In genomic region chr12:54325442-54326109, GRCh38 we compare ENCODE assay signal across 8 cellular contexts. TPM values are rescaled to one million over a fixed set of nuclear protein-coding genes. Genes with fewer than 3 reads are reported as not detected.
DNase-seq lines count a peak whose midpoint lies in the region; ATAC-seq, FAIRE-seq and TF ChIP-seq lines count a peak whose summit lies in the region.
"Not testable (repeated sequence)": the region's sequence is repeated elsewhere in the genome, so short reads cannot be mapped to it uniquely, and the experiment has no call there.

No MANE protein-coding gene starts in this region.

- H3K9ac ChIP-seq in IMR-90 (ENCODE audit: low read depth, low read length) = peak overlapping the region; percentile 98
- peak overlapping the region; percentile 91 for H3K9ac ChIP-seq in endothelial cell of umbilical vein (replicated peaks; ENCODE audit: extremely low read depth, insufficient read depth, low read length)

- H3K4me1 Mint-ChIP-seq in CD4-positive, alpha-beta T cell (ENCODE audit: low read depth) = peaks cover 43% of the 10 kb centered on the region
- H3K4me1 Mint-ChIP-seq in T-helper 1 cell treated with Interleukin-12 subunit alpha and Interleukin-12 subunit beta and Interleukin-4 antibody, amounts not matched to agents 30 μg/mL and 1 μg/mL, for 36 hours (ENCODE audit: low read depth) = peaks cover 29% of the 10 kb centered on the region

- H3K4me3 Mint-ChIP-seq in CD4-positive, alpha-beta T cell = peak overlapping the region; percentile 92
- peak overlapping the region; percentile 91 for H3K4me3 Mint-ChIP-seq in T-helper 1 cell treated with Interleukin-12 subunit alpha and Interleukin-12 subunit beta and Interleukin-4 antibody, amounts not matched to agents 30 μg/mL and 1 μg/mL, for 36 hours

- peaks cover 10 to 38% of the 10 kb centered on the region in 2 experiments; a peak in 3 of 4 replicates for H3K79me1 ChIP-seq in IMR-90 (ENCODE audit: low read depth in 1 of 2, low read length in 2 of 2)

- peak overlapping the region; percentile 97 for H2AK9ac ChIP-seq in IMR-90 (replicated peaks; ENCODE audit: low read depth, low read length, poor library complexity)

- H3K9me1 ChIP-seq in IMR-90 (ENCODE audit: insufficient read depth, low read length); endothelial cell of umbilical vein (replicated peaks; ENCODE audit: control insufficient read depth, extremely low read depth, insufficient read depth, low read length): not testable (repeated sequence)

- CTCF ChIA-PET in CD4-positive, alpha-beta T cell (lab: Charles Lee) = interaction anchor here (0.6 to 2.2 kb wide), 17 partner anchors 8 to 172 kb away, joined by 3 to 16 read pairs (median 6); partner anchors contain the start of genes CBX5, GTSF1 and NCKAP1L
- CTCF ChIA-PET in IMR-90 (lab: Yijun Ruan, JAX) = interaction anchor here (0.7 to 2.5 kb wide), 13 partner anchors 9 to 105 kb away, joined by 3 to 16 read pairs (median 3); no protein-coding TSS in a partner anchor
- CTCF ChIA-PET in endothelial cell of umbilical vein (lab: Charles Lee) = interaction anchor here (0.6 to 2.3 kb wide), 39 partner anchors 9 to 1390 kb away, joined by 3 to 41 read pairs (median 7); partner anchors contain the start of genes BLOC1S1, CBX5, HNRNPA1 and NFE2

- not testable (repeated sequence) for H3K27me3 ChIP-seq in CD4-positive, alpha-beta T cell (ENCODE audit: control insufficient read depth, insufficient read depth, low read length); IMR-90 (ENCODE audit: control insufficient read depth, insufficient read depth, low read length); endothelial cell of umbilical vein (ENCODE audit: control insufficient read depth in 2 of 2, insufficient read depth in 2 of 2, low read length in 2 of 2); kidney epithelial cell (ENCODE audit: control insufficient read depth, insufficient read depth, low read length); neutrophil; testis

- in situ Hi-C loops in IMR-90 (cut with MboI; ENCODE audit: low sequenced_read_pairs) = not testable (repeated sequence)

- peak overlapping the region; percentile 93 for H2AK5ac ChIP-seq in IMR-90 (ENCODE audit: low read depth, low read length)

- not testable (repeated sequence) for TF ChIP-seq CTCF in CD4-positive, alpha-beta T cell (IDR thresholded peaks at IDR 0.05); IMR-90 (conservative IDR thresholded peaks at IDR 0.05; ENCODE audit: low read depth, low read length); endothelial cell of umbilical vein (IDR thresholded peaks at IDR 0.05; ENCODE audit: extremely low read depth in 1 of 2, insufficient read depth in 1 of 2, low read depth in 1 of 2, low read length in 2 of 2); kidney epithelial cell (IDR thresholded peaks at IDR 0.05; ENCODE audit: insufficient read depth, low read length, poor library complexity, severe bottlenecking); neutrophil (IDR thresholded peaks at IDR 0.05); testis (IDR thresholded peaks at IDR 0.05)

- peak overlapping the region; percentile 74 for H3K18ac ChIP-seq in IMR-90 (ENCODE audit: low read depth, low read length)

- peak overlapping the region; percentile 98 for H3K14ac ChIP-seq in IMR-90 (replicated peaks; ENCODE audit: low read depth, low read length)

- BruUV-seq in IMR-90 (replicated peaks; lab: Mats Ljungman, UMichigan) (TSS peak; percentile 89), endothelial cell of umbilical vein (replicated peaks; lab: Mats Ljungman, UMichigan) (TSS peak; percentile 66)

- H4K91ac ChIP-seq in IMR-90 (ENCODE audit: insufficient read depth, low read depth, low read length) = peak overlapping the region; percentile 86

- peak overlapping the region; percentile 78 for H3K4me3 ChIP-seq in IMR-90 (ENCODE audit: insufficient read depth, low read depth, low read length)
- peak overlapping the region; percentile 38 to 85 (median 67) for H3K4me3 ChIP-seq in endothelial cell of umbilical vein (replicated peaks in 1 of 3; ENCODE audit: insufficient read depth in 1 of 3, low read depth in 1 of 3, low read length in 3 of 3)
- H3K4me3 ChIP-seq in kidney epithelial cell (ENCODE audit: low read depth, low read length) = peak overlapping the region; percentile 52
- H3K4me3 ChIP-seq in neutrophil (ENCODE audit: low read depth in 1 of 2, low read length in 1 of 2) = peak overlapping the region; percentile 66 to 76
- H3K4me3 ChIP-seq in testis = peak overlapping the region; percentile 68 to 73

- H3K23ac ChIP-seq in IMR-90 (ENCODE audit: low read depth, low read length) = peak overlapping the region; percentile 96

- H4K20me1 ChIP-seq in IMR-90 (ENCODE audit: insufficient read depth, low read length); endothelial cell of umbilical vein (replicated peaks; ENCODE audit: control insufficient read depth, extremely low read depth, insufficient read depth, low read length): not testable (repeated sequence)

- intact Hi-C loops in CD4-positive, alpha-beta T cell (cut with DNase I, micrococcal nuclease) = loop anchor here (1.0 to 2.0 kb wide), 3 partner anchors 34 to 45 kb away; partner anchors contain the start of genes CBX5 (in 2 of the 2) and HNRNPA1 (in 2 of the 2)
- intact Hi-C loops in IMR-90 (cut with micrococcal nuclease) = loop anchor here (1.0 kb wide), 1 partner anchor 45 kb away; the partner anchor contains the start of genes CBX5 and HNRNPA1
- intact Hi-C loops in endothelial cell of umbilical vein (cut with micrococcal nuclease) = loop anchor here (1.0 to 2.0 kb wide), 4 partner anchors 34 to 67 kb away; partner anchors contain the start of genes CBX5 and HNRNPA1
- intact Hi-C loops in testis (cut with DNase I; ENCODE audit: low total_unique reads) = not testable (repeated sequence)

- peak overlapping the region; percentile 67 for H3K27ac ChIP-seq in CD4-positive, alpha-beta T cell (ENCODE audit: low read depth, low read length)
- H3K27ac ChIP-seq in IMR-90 (ENCODE audit: insufficient read depth, low read length) (peak overlapping the region; percentile 95), adipose tissue (ENCODE audit: low read depth, low read length) (peak overlapping the region; percentile 46), endothelial cell of umbilical vein (ENCODE audit: insufficient read depth, low read depth, low read length) (peak overlapping the region; percentile 73), neutrophil (peak overlapping the region; percentile 86), testis (peak overlapping the region; percentile 84 to 91)

- not testable (repeated sequence) for DNase-seq in CD4-positive, alpha-beta T cell; IMR-90; endothelial cell of umbilical vein (ENCODE audit: low read depth, low spot score); kidney epithelial cell (ENCODE audit: low read depth); testis

- peak overlapping the region; percentile 96 for H3K4ac ChIP-seq in IMR-90 (ENCODE audit: low read depth, low read length)

- not testable (repeated sequence) for H3K27me3 Mint-ChIP-seq in CD4-positive, alpha-beta T cell; T-helper 1 cell treated with Interleukin-12 subunit alpha and Interleukin-12 subunit beta and Interleukin-4 antibody, amounts not matched to agents 30 μg/mL and 1 μg/mL, for 36 hours (ENCODE audit: low read depth)

- H2BK5ac ChIP-seq in IMR-90 (ENCODE audit: low read depth, low read length, poor library complexity, severe bottlenecking) = peak overlapping the region; percentile 92

- peaks cover 34% of the 10 kb centered on the region for H3K79me2 ChIP-seq in endothelial cell of umbilical vein (ENCODE audit: control insufficient read depth, insufficient read depth, low read length)

- H4K8ac ChIP-seq in IMR-90 (ENCODE audit: low read depth in 2 of 2, low read length in 2 of 2) = peak overlapping the region; percentile 84 to 99

- H3K9me3 Mint-ChIP-seq in CD4-positive, alpha-beta T cell; T-helper 1 cell treated with Interleukin-12 subunit alpha and Interleukin-12 subunit beta and Interleukin-4 antibody, amounts not matched to agents 30 μg/mL and 1 μg/mL, for 36 hours: not testable (repeated sequence)

- not testable (repeated sequence) for H3K36me3 ChIP-seq in IMR-90 (ENCODE audit: control insufficient read depth, insufficient read depth, low read length); endothelial cell of umbilical vein (ENCODE audit: control insufficient read depth in 2 of 2, extremely low read depth in 1 of 2, insufficient read depth in 2 of 2, low read length in 2 of 2); kidney epithelial cell (ENCODE audit: control insufficient read depth, insufficient read depth, low read length); neutrophil; testis (ENCODE audit: low read depth, missing control alignments)

- not testable (repeated sequence) for TF ChIP-seq POLR2A in IMR-90 (IDR thresholded peaks at IDR 0.05; ENCODE audit: low read depth, low read length); endothelial cell of umbilical vein (IDR thresholded peaks at IDR 0.05; ENCODE audit: low read depth, low read length); testis (IDR thresholded peaks at IDR 0.05)

- not testable (repeated sequence) for H3K9me3 ChIP-seq in CD4-positive, alpha-beta T cell (ENCODE audit: control insufficient read depth, low read length); IMR-90 (ENCODE audit: control insufficient read depth, insufficient read depth, low read length); endothelial cell of umbilical vein (replicated peaks; ENCODE audit: control insufficient read depth, insufficient read depth, low read length); neutrophil; testis

- H3K4me2 ChIP-seq in IMR-90 (ENCODE audit: low read depth, low read length) (peak overlapping the region; percentile 77), endothelial cell of umbilical vein (ENCODE audit: insufficient read depth, low read length) (peak overlapping the region; percentile 95)

- dilution Hi-C loops in IMR-90 (cut with HindIII; ENCODE audit: low sequenced_read_pairs, unreplicated experiment); endothelial cell of umbilical vein (cut with MboI; ENCODE audit: extremely low pct_ligation_motif_present, low sequenced_read_pairs): not testable (repeated sequence)

- peak overlapping the region; percentile 53; the same call in 1 of the 2 replicates for H2BK120ac ChIP-seq in IMR-90 (ENCODE audit: low read depth, low read length)

- H3K27ac Mint-ChIP-seq in CD4-positive, alpha-beta T cell = peak overlapping the region; percentile 93
- peak overlapping the region; percentile 89 for H3K27ac Mint-ChIP-seq in T-helper 1 cell treated with Interleukin-12 subunit alpha and Interleukin-12 subunit beta and Interleukin-4 antibody, amounts not matched to agents 30 μg/mL and 1 μg/mL, for 36 hours

- peak; percentile 24 for FAIRE-seq in endothelial cell of umbilical vein (lab: Jason Lieb, UNC)

- no CpG with 5 or more reads among the region's 22 CpGs for WGBS in IMR-90 (ENCODE audit: extremely low coverage in 2 of 2, insufficient read length in 1 of 2), 2 experiments
- 22 to 52% (median 50%) methylated on average over 22 of the region's 22 CpGs for WGBS in adipose tissue, 3 donors
- WGBS in testis, 2 donors = 29 to 36% methylated on average over 22 of the region's 22 CpGs

- peak overlapping the region; percentile 95 for H3K56ac ChIP-seq in IMR-90 (ENCODE audit: extremely low read depth, insufficient read depth, low read length)

- H2AFZ ChIP-seq in IMR-90 (replicated peaks; ENCODE audit: low read length, poor library complexity) (peak overlapping the region; percentile 90), endothelial cell of umbilical vein (ENCODE audit: low read depth, low read length) (peak overlapping the region; percentile 2)

- peak overlapping the region; percentile 31; the same call in 1 of the 3 replicates for H2BK15ac ChIP-seq in IMR-90 (ENCODE audit: low read depth, low read length)

- peak overlapping the region; percentile 95 for H4K5ac ChIP-seq in IMR-90 (ENCODE audit: low read depth, low read length)

- not testable (repeated sequence) for H2BK20ac ChIP-seq in IMR-90 (ENCODE audit: low read depth, low read length)

- H3K4me1 ChIP-seq in IMR-90 (ENCODE audit: control insufficient read depth, insufficient read depth, low read length) = not testable (repeated sequence)
- peaks cover 28% of the 10 kb centered on the region for H3K4me1 ChIP-seq in endothelial cell of umbilical vein (ENCODE audit: control insufficient read depth, extremely low read depth, insufficient read depth, low read length)
- peaks cover 72 to 73% of the 10 kb centered on the region in 2 experiments for H3K4me1 ChIP-seq in neutrophil (ENCODE audit: control insufficient read depth in 1 of 2, insufficient read depth in 1 of 2, low read depth in 1 of 2, low read length in 1 of 2)
- peaks cover 17% of the 10 kb centered on the region for H3K4me1 ChIP-seq in testis

- TF ChIP-seq RAD21 in IMR-90 (IDR thresholded peaks at IDR 0.05; ENCODE audit: low read length) = not testable (repeated sequence)

- H3K36me3 Mint-ChIP-seq in CD4-positive, alpha-beta T cell (ENCODE audit: low read depth) = peaks cover 20% of the 10 kb centered on the region
- H3K36me3 Mint-ChIP-seq in T-helper 1 cell treated with Interleukin-12 subunit alpha and Interleukin-12 subunit beta and Interleukin-4 antibody, amounts not matched to agents 30 μg/mL and 1 μg/mL, for 36 hours (ENCODE audit: low read depth) = not testable (repeated sequence)

- POLR2A ChIA-PET in CD4-positive, alpha-beta T cell (lab: Charles Lee) = interaction anchor here (0.5 to 2.5 kb wide), 29 partner anchors 8 to 1422 kb away, joined by 3 to 76 read pairs (median 5); partner anchors contain the start of genes CBX5, EIF4B, HNRNPA1 and NCKAP1L
- POLR2A ChIA-PET in IMR-90 (lab: Charles Lee; ENCODE audit: unreplicated experiment) = interaction anchor here (0.5 to 1.4 kb wide), 6 partner anchors 12 to 441 kb away, joined by 3 to 7 read pairs (median 4); no protein-coding TSS in a partner anchor
- POLR2A ChIA-PET in endothelial cell of umbilical vein (lab: Charles Lee) = interaction anchor here (0.6 to 1.4 kb wide), 6 partner anchors 9 to 60 kb away, joined by 5 to 15 read pairs (median 5); partner anchors contain the start of genes CBX5 and HNRNPA1

- ATAC-seq in CD4-positive, alpha-beta T cell (ENCODE audit: poor library complexity); IMR-90 (ENCODE audit: low read depth): not testable (repeated sequence)

RNA-seq across cellular contexts. Expression of gene COPZ1, which starts 0.6 kb away (rescaled TPM):
- 10 to 100 TPM; 31.2 to 33.9 TPM for total RNA-seq in CD4-positive, alpha-beta T cell
- total RNA-seq in IMR-90 (2012; rRNA removed) (262 and 382 TPM in 2 replicates), endothelial cell of umbilical vein (137 and 143 TPM in 2 replicates), kidney epithelial cell (122 and 157 TPM in 2 replicates), testis (10 to 100 TPM; 45.9 to 63.9 TPM)
- polyA plus RNA-seq in IMR-90 (2012; rRNA removed) (157 and 187 TPM in 2 replicates), adipose tissue (100 to 1,000 TPM in 2 of 3 donors, 10 to 100 TPM in 1; 77.5 to 102 (median 100) TPM), endothelial cell of umbilical vein (169 and 174 TPM in 2 replicates), testis (ENCODE audit: insufficient read depth, low read depth, low replicate concordance) (123 TPM)
- polyA plus RNA-seq in IMR-90 (2012; cell fraction: cytosol; rRNA removed) = 73.8 and 80.0 TPM in 2 replicates
- 22.8 and 109 TPM in 2 replicates for polyA plus RNA-seq in IMR-90 (2012; cell fraction: nucleus; rRNA removed; ENCODE audit: low replicate concordance)
- 179 and 185 TPM in 2 replicates for polyA plus RNA-seq in endothelial cell of umbilical vein (2011; cell fraction: cytosol; rRNA removed)
- 89.4 and 104 TPM in 2 replicates for polyA plus RNA-seq in endothelial cell of umbilical vein (2011; cell fraction: nucleus; rRNA removed)
- 280 and 300 TPM in 2 replicates for polyA plus RNA-seq in endothelial cell of umbilical vein (2012)
- 153 and 165 TPM in 2 replicates for polyA minus RNA-seq in endothelial cell of umbilical vein
- 137 TPM for polyA minus RNA-seq in endothelial cell of umbilical vein (2011; cell fraction: cytosol; rRNA and poly(A)+ RNA removed)
- 37.6 and 48.5 TPM in 2 replicates for polyA minus RNA-seq in endothelial cell of umbilical vein (2011; cell fraction: nucleus; rRNA and poly(A)+ RNA removed)

RNA-seq across cellular contexts. Expression of gene NFE2, which starts 24.8 kb away (rescaled TPM):
- total RNA-seq in CD4-positive, alpha-beta T cell = under 1 TPM in 1 of 2 experiments, not detected in 1; 0.20 TPM
- total RNA-seq in IMR-90 (2012; rRNA removed) (0.18 and 0.28 TPM in 2 replicates), endothelial cell of umbilical vein (not detected in 2 replicates), kidney epithelial cell (0.07 and 0.17 TPM in 2 replicates), testis (1 to 10 TPM in 1 of 2 donors, under 1 TPM in 1; 0.94 to 1.9 TPM)
- polyA plus RNA-seq in IMR-90 (2012; rRNA removed) (0.17 and 0.32 TPM in 2 replicates), adipose tissue (10 to 100 TPM in 1 of 3 donors, 1 to 10 TPM in 1, under 1 TPM in 1; 0.28 to 10.6 (median 5.3) TPM), endothelial cell of umbilical vein (not detected in 2 replicates), testis (ENCODE audit: insufficient read depth, low read depth, low replicate concordance) (2.6 TPM)
- 0.39 and 0.62 TPM in 2 replicates for polyA plus RNA-seq in IMR-90 (2012; cell fraction: cytosol; rRNA removed)
- 0.17 and 0.46 TPM in 2 replicates for polyA plus RNA-seq in IMR-90 (2012; cell fraction: nucleus; rRNA removed; ENCODE audit: low replicate concordance)
- polyA plus RNA-seq in endothelial cell of umbilical vein (2011; cell fraction: cytosol; rRNA removed) = not detected in 2 replicates
- not detected in 2 replicates for polyA plus RNA-seq in endothelial cell of umbilical vein (2011; cell fraction: nucleus; rRNA removed)
- polyA plus RNA-seq in endothelial cell of umbilical vein (2012) = not detected in 2 replicates
- polyA minus RNA-seq in endothelial cell of umbilical vein = 1.7 and 3.9 TPM in 2 replicates
- polyA minus RNA-seq in endothelial cell of umbilical vein (2011; cell fraction: cytosol; rRNA and poly(A)+ RNA removed) = 1.6 TPM
- not detected in 2 replicates for polyA minus RNA-seq in endothelial cell of umbilical vein (2011; cell fraction: nucleus; rRNA and poly(A)+ RNA removed)

RNA-seq across cellular contexts. Expression of gene GPR84, which starts 38.7 kb away (rescaled TPM):
- total RNA-seq in CD4-positive, alpha-beta T cell = under 1 TPM; 0.27 to 0.53 TPM
- total RNA-seq in IMR-90 (2012; rRNA removed) = not detected in 2 replicates
- not detected in 2 replicates for polyA plus RNA-seq in IMR-90 (2012; rRNA removed)
- polyA plus RNA-seq in IMR-90 (2012; cell fraction: cytosol; rRNA removed) = 0.02 TPM in 1 of 2 replicates, not detected in the other
- polyA plus RNA-seq in IMR-90 (2012; cell fraction: nucleus; rRNA removed; ENCODE audit: low replicate concordance) = 0.19 and 0.36 TPM in 2 replicates
- 1 to 10 TPM in 2 of 3 donors, under 1 TPM in 1; 0.24 to 3.5 (median 1.0) TPM for polyA plus RNA-seq in adipose tissue
- total RNA-seq in endothelial cell of umbilical vein = not detected in 2 replicates
- polyA plus RNA-seq in endothelial cell of umbilical vein = 0.08 TPM in 1 of 2 replicates, not detected in the other
- polyA plus RNA-seq in endothelial cell of umbilical vein (2011; cell fraction: cytosol; rRNA removed) = 0.03 TPM in 1 of 2 replicates, not detected in the other
- 0.48 and 0.63 TPM in 2 replicates for polyA plus RNA-seq in endothelial cell of umbilical vein (2011; cell fraction: nucleus; rRNA removed)
- not detected in 2 replicates for polyA plus RNA-seq in endothelial cell of umbilical vein (2012)
- polyA minus RNA-seq in endothelial cell of umbilical vein = not detected in 2 replicates
- polyA minus RNA-seq in endothelial cell of umbilical vein (2011; cell fraction: cytosol; rRNA and poly(A)+ RNA removed) = not detected
- 0.38 and 0.48 TPM in 2 replicates for polyA minus RNA-seq in endothelial cell of umbilical vein (2011; cell fraction: nucleus; rRNA and poly(A)+ RNA removed)
- not detected in 2 replicates for total RNA-seq in kidney epithelial cell
- total RNA-seq in testis = under 1 TPM in 1 of 2 donors, not detected in 1; 0.43 TPM
- 0.58 TPM for polyA plus RNA-seq in testis (ENCODE audit: insufficient read depth, low read depth, low replicate concordance)

RNA-seq across cellular contexts. Expression of gene HNRNPA1, which starts 45.0 kb away (rescaled TPM):
- 1,000 to 10,000 TPM; 1,969 to 1,994 TPM for total RNA-seq in CD4-positive, alpha-beta T cell
- 1,291 and 1,409 TPM in 2 replicates for total RNA-seq in IMR-90 (2012; rRNA removed)
- polyA plus RNA-seq in IMR-90 (2012; rRNA removed) = 631 and 747 TPM in 2 replicates
- 536 and 830 TPM in 2 replicates for polyA plus RNA-seq in IMR-90 (2012; cell fraction: cytosol; rRNA removed)
- 116 and 626 TPM in 2 replicates for polyA plus RNA-seq in IMR-90 (2012; cell fraction: nucleus; rRNA removed; ENCODE audit: low replicate concordance)
- polyA plus RNA-seq in adipose tissue = 1,000 to 10,000 TPM in 2 of 3 donors, 100 to 1,000 TPM in 1; 617 to 1,512 (median 1,057) TPM
- 1,437 and 1,470 TPM in 2 replicates for total RNA-seq in endothelial cell of umbilical vein
- polyA plus RNA-seq in endothelial cell of umbilical vein = 340 and 566 TPM in 2 replicates
- polyA plus RNA-seq in endothelial cell of umbilical vein (2011; cell fraction: cytosol; rRNA removed) = 1,013 and 1,302 TPM in 2 replicates
- 710 and 849 TPM in 2 replicates for polyA plus RNA-seq in endothelial cell of umbilical vein (2011; cell fraction: nucleus; rRNA removed)
- polyA plus RNA-seq in endothelial cell of umbilical vein (2012) = 1,410 and 1,644 TPM in 2 replicates
- polyA minus RNA-seq in endothelial cell of umbilical vein = 867 and 877 TPM in 2 replicates
- 521 TPM for polyA minus RNA-seq in endothelial cell of umbilical vein (2011; cell fraction: cytosol; rRNA and poly(A)+ RNA removed)
- 264 and 350 TPM in 2 replicates for polyA minus RNA-seq in endothelial cell of umbilical vein (2011; cell fraction: nucleus; rRNA and poly(A)+ RNA removed)
- 514 and 645 TPM in 2 replicates for total RNA-seq in kidney epithelial cell
- total RNA-seq in testis = 100 to 1,000 TPM; 250 to 293 TPM
- polyA plus RNA-seq in testis (ENCODE audit: insufficient read depth, low read depth, low replicate concordance) = 534 TPM

RNA-seq across cellular contexts. Expression of gene CBX5, which starts 45.7 kb away (rescaled TPM):
- total RNA-seq in CD4-positive, alpha-beta T cell = 10 to 100 TPM; 38.8 to 38.9 TPM
- total RNA-seq in IMR-90 (2012; rRNA removed) (40.9 and 66.9 TPM in 2 replicates), endothelial cell of umbilical vein (111 TPM in 2 replicates), kidney epithelial cell (63.8 and 64.8 TPM in 2 replicates), testis (10 to 100 TPM; 52.7 to 63.9 TPM)
- polyA plus RNA-seq in IMR-90 (2012; rRNA removed) (15.3 and 18.0 TPM in 2 replicates), adipose tissue (10 to 100 TPM in 1 of 3 donors, 1 to 10 TPM in 2; 5.6 to 12.4 (median 5.8) TPM), endothelial cell of umbilical vein (20.4 and 22.8 TPM in 2 replicates), testis (ENCODE audit: insufficient read depth, low read depth, low replicate concordance) (66.4 TPM)
- polyA plus RNA-seq in IMR-90 (2012; cell fraction: cytosol; rRNA removed) = 3.8 and 5.5 TPM in 2 replicates
- 2.4 and 10.2 TPM in 2 replicates for polyA plus RNA-seq in IMR-90 (2012; cell fraction: nucleus; rRNA removed; ENCODE audit: low replicate concordance)
- polyA plus RNA-seq in endothelial cell of umbilical vein (2011; cell fraction: cytosol; rRNA removed) = 23.7 and 24.8 TPM in 2 replicates
- polyA plus RNA-seq in endothelial cell of umbilical vein (2011; cell fraction: nucleus; rRNA removed) = 19.2 and 29.7 TPM in 2 replicates
- 23.5 and 32.2 TPM in 2 replicates for polyA plus RNA-seq in endothelial cell of umbilical vein (2012)
- polyA minus RNA-seq in endothelial cell of umbilical vein = 107 and 135 TPM in 2 replicates
- 45.5 TPM for polyA minus RNA-seq in endothelial cell of umbilical vein (2011; cell fraction: cytosol; rRNA and poly(A)+ RNA removed)
- polyA minus RNA-seq in endothelial cell of umbilical vein (2011; cell fraction: nucleus; rRNA and poly(A)+ RNA removed) = 25.4 and 42.8 TPM in 2 replicates
